9 cellular contexts compared by ENCODE assay signal in the genomic region with DNA sequence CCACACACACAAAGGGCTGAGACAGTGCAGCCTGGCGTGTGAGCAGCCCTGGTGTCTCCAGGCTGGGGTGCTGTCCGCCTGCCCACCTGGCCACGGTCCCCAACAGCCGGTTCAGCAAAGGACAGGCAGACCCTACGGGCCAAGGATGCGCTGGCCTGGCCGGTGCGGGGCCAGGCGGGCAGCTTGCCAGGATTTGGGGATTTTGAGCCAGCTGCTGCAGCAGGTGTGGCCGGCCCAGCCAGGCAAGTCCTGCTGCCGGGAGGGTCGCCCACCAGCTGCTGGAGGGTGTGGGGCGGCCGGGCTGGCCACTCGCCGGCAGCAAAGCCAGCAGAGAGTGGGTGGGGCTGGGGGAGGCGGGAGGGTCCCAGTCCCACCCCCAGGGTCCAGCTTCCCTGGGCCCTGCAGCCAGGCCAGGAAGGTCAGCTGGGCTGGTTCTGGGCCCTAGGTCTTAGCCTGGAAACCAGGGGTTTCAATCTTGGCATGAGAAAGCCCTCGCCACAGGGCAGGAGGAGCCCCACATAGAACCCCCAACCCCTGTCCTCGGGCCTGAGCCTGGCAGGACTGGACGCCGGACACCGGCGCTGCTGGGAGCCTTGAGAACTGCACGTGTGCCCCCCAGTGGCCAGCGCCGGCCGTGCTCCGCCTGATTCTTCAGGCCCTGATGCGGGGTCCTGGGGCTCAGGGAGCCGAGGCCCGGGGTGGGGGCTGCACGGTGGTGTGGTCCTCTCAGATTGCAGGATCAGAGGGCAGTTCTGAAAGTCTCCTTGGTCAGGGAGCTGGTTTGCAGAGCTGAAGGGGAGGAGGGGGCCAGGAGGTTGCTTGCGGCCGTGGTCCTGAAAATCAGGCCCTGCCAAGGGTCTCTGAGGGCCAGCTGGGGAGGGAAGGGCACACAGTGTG.
DNase-seq lines count a peak whose midpoint lies in the region; ATAC-seq and TF ChIP-seq lines count a peak whose summit lies in the region.
"Had no signal": no experiment of that assay in that cellular context is flagged by ENCODE, and none has a peak within 500 bp of the region (broad histone marks: within the 10 kb centered on the region; RNA-seq: fewer than 3 reads in every experiment).

No MANE protein-coding gene starts in this region.

- H3K4me3 ChIP-seq in astrocyte of the spinal cord (ENCODE audit: low read depth, low read length), result no peak overlapping the region

- in situ Hi-C loops in astrocyte of the spinal cord (cut with HindIII; ENCODE audit: low sequenced_read_pairs), result no loop called here

- DNase-seq in SIG-M5 treated with dmso at 0.1 percent for 504 hours (lab: John Stamatoyannopoulos, UW; ENCODE audit: unreplicated experiment) (peak; percentile 9), SIG-M5 (lab: John Stamatoyannopoulos, UW) (no peak), OCI-M1 (lab: John Stamatoyannopoulos, UW) (peak; percentile 45), astrocyte of the spinal cord (ENCODE audit: low read depth, low spot score) (peak; percentile 27), iPS-NIHi11 (ENCODE audit: low spot score) (peak; percentile 94)
- DNase-seq in stimulated activated CD4-positive, alpha-beta T cell treated with anti-CD3 and anti-CD28 coated beads, Interleukin-2, amount 100 ng/mL, for 48 hours, result peak; percentile 40 to 43

- TF ChIP-seq CTCF in astrocyte of the spinal cord (IDR thresholded peaks at IDR 0.05; ENCODE audit: low read depth, low read length), result peak; percentile 90

- ATAC-seq in GM21723 (IDR thresholded peaks at IDR 0.05; ENCODE audit: unreplicated experiment), result no peak
- no peak for ATAC-seq in GM19463 (IDR thresholded peaks at IDR 0.05; ENCODE audit: unreplicated experiment)
- ATAC-seq: stimulated activated naive CD8-positive, alpha-beta T cell treated with anti-CD3 and anti-CD28 coated beads, Interleukin-15, amount 100 ng/mL, for 72 hours had no signal
